8 cellular contexts compared by ENCODE assay signal in the genomic region with DNA sequence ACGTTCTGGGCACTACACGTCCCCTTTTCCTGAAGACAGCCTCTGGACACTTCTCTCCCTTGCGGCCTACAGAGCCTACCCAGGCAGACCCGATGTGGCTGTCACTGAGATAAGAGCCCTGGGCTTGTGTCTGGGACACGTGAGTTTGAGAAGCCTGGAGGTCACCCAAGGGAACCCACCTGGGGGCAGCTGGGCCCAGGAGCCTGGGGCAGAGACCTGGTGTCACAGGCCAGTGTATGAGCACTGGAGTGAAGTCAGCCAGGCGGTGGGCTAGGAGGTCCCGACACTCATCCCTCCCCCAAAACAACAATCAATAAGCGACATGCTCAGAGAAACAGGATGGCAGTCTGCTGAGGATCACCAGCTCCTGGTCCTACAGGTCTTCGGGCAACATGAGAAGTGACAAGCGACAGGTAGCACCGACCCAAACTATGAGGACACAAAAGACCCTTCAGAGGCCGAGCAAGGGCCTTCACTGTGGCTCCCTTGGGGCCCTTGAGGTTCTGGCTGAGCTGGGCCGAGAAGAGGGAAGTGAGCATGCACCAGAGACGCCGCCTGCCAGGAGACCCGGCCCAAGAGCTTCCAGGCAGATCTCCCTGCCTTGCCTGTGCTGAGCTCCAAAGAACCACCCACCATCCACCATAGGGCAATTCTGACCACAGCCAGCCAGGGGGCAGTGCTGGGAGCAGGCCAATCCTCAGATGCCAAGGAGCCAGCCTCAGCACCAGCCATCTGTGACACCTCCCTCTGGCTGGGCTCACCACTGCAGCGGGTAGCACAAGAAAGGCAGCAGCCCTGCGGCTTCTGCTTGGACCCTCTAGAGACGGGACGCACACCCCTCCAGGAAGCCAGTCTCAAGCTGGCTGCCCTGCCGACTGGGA. TPM values are rescaled to one million over a fixed set of nuclear protein-coding genes. Genes with fewer than 3 reads are reported as not detected.
DNase-seq lines count a peak whose midpoint lies in the region; ATAC-seq and TF ChIP-seq lines count a peak whose summit lies in the region.

No MANE protein-coding gene starts in this region.

- ATAC-seq in HG03159 (IDR thresholded peaks at IDR 0.05; ENCODE audit: unreplicated experiment): no peak
- no peak for ATAC-seq in GM21390 (IDR thresholded peaks at IDR 0.05; ENCODE audit: unreplicated experiment)

- DNase-seq in Daoy (ENCODE audit: low read depth) (peak; percentile 62), NCI-H226 (peak; percentile 7), cerebellar cortex (ENCODE audit: low spot score) (peak; percentile 29), renal cortical epithelial cell (ENCODE audit: low read depth) (peak; percentile 55)
- DNase-seq in activated CD8-positive, alpha-beta memory T cell treated with anti-CD3 and anti-CD28 coated beads for 24 hours: no peak

- H3K27ac ChIP-seq in 22Rv1: no peak overlapping the region

- TF ChIP-seq CTCF in 22Rv1 (IDR thresholded peaks at IDR 0.05): peak; percentile 49

RNA-seq across cellular contexts. Expression of a gene that starts 11.0 kb away (rescaled TPM):
- 10.2 and 16.4 TPM in 2 replicates for total RNA-seq in Daoy (2014; rRNA removed; shearing (Covaris generic))
- total RNA-seq in renal cortical epithelial cell: 1.1 TPM in 1 of 2 replicates, not detected in the other

RNA-seq across cellular contexts. Expression of a gene that starts 37.1 kb away (rescaled TPM):
- 37.3 and 41.5 TPM in 2 replicates for total RNA-seq in Daoy (2014; rRNA removed; shearing (Covaris generic))
- 13.9 and 42.2 TPM in 2 replicates for total RNA-seq in renal cortical epithelial cell

RNA-seq across cellular contexts. Expression of a gene that starts 37.6 kb away (rescaled TPM):
- total RNA-seq in Daoy (2014; rRNA removed; shearing (Covaris generic)): not detected in 2 replicates
- total RNA-seq in renal cortical epithelial cell: 0.75 TPM in 1 of 2 replicates, not detected in the other

RNA-seq across cellular contexts. Expression of a gene that starts 51.7 kb away (rescaled TPM):
- 6.3 and 7.5 TPM in 2 replicates for total RNA-seq in Daoy (2014; rRNA removed; shearing (Covaris generic))
- total RNA-seq in renal cortical epithelial cell: 9.2 and 80.4 TPM in 2 replicates
